ENCODE assay signal across 9 cellular contexts in genomic region chr20:38109657-38110524, GRCh38. TPM values are rescaled to one million over a fixed set of nuclear protein-coding genes. Genes with fewer than 3 reads are reported as not detected.
DNase-seq lines count a peak whose midpoint lies in the region; TF ChIP-seq lines count a peak whose summit lies in the region.
"Had no signal": no experiment of that assay in that cellular context is flagged by ENCODE, and none has a peak within 500 bp of the region (broad histone marks: within the 10 kb centered on the region; RNA-seq: fewer than 3 reads in every experiment).

No MANE protein-coding gene starts in this region.

- peak overlapping the region; percentile 3 for H3K4me2 ChIP-seq in parathyroid adenoma (ENCODE audit: low read length)

- no peak overlapping the region for H3K4me3 Mint-ChIP-seq in glutamatergic neuron (ENCODE audit: unreplicated experiment)

- H3K4me1 Mint-ChIP-seq in glutamatergic neuron (ENCODE audit: low read depth, unreplicated experiment), result peaks cover 6% of the 10 kb centered on the region

- H3K27me3 ChIP-seq in parathyroid adenoma (ENCODE audit: control insufficient read depth, insufficient read depth, low read length), result no peaks in the 10 kb centered on the region
- H3K27me3 ChIP-seq: neutrophil had no signal

- no peaks in the 10 kb centered on the region for H3K79me2 ChIP-seq in parathyroid adenoma

- peaks cover 1% of the 10 kb centered on the region for H3K9me3 Mint-ChIP-seq in glutamatergic neuron (ENCODE audit: unreplicated experiment)

- H3K27me3 Mint-ChIP-seq in glutamatergic neuron (ENCODE audit: unreplicated experiment), result peaks cover 2% of the 10 kb centered on the region

- H3K27ac ChIP-seq in parathyroid adenoma (peak overlapping the region; percentile 83), substantia nigra (ENCODE audit: low read depth, low read length, poor library complexity, severe bottlenecking) (no peak overlapping the region)
- H3K27ac ChIP-seq: neutrophil had no signal

- no peak overlapping the region for H2AFZ ChIP-seq in parathyroid adenoma

- in situ Hi-C loops in Caki2 (cut with HindIII; ENCODE audit: low pct_unique_long_range_greater_than_20kb, low sequenced_read_pairs), result no loop called here

- no peak for TF ChIP-seq CTCF in fibroblast of pulmonary artery (IDR thresholded peaks at IDR 0.05; ENCODE audit: low read length, missing control alignments)
- TF ChIP-seq CTCF in parathyroid adenoma (IDR thresholded peaks at IDR 0.05), result no peak
- TF ChIP-seq CTCF in glutamatergic neuron (IDR thresholded peaks at IDR 0.05; ENCODE audit: partially characterized antibody, unreplicated experiment), result no peak

- no peaks in the 10 kb centered on the region for H3K9me3 ChIP-seq in parathyroid adenoma (ENCODE audit: control insufficient read depth, low read length)
- H3K9me3 ChIP-seq: neutrophil had no signal

- no peak overlapping the region for H3K27ac Mint-ChIP-seq in glutamatergic neuron (ENCODE audit: unreplicated experiment)

- no peak overlapping the region for H3K9ac ChIP-seq in parathyroid adenoma

- peaks cover 39% of the 10 kb centered on the region for H3K4me1 ChIP-seq in parathyroid adenoma

- H3K36me3 Mint-ChIP-seq in glutamatergic neuron (ENCODE audit: unreplicated experiment), result no peaks in the 10 kb centered on the region

- H3K4me3 ChIP-seq in fibroblast of pulmonary artery (replicated peaks; ENCODE audit: low read depth, low read length) (no peak overlapping the region), parathyroid adenoma (ENCODE audit: low read depth, low read length) (no peak overlapping the region)

- H3K36me3 ChIP-seq in parathyroid adenoma (ENCODE audit: control insufficient read depth, insufficient read depth, low read length), result no peaks in the 10 kb centered on the region
- H3K36me3 ChIP-seq: neutrophil had no signal

- DNase-seq in Caki2 (ENCODE audit: low read depth) (peak; percentile 72), RKO (ENCODE audit: low spot score) (peak; percentile 81), fibroblast of pulmonary artery (ENCODE audit: low read depth) (peak; percentile 97), glutamatergic neuron (no peak), DMS153 (lab: John Stamatoyannopoulos, UW) (no peak), HuH-7.5 (ENCODE audit: low spot score) (no peak), substantia nigra (lab: John Stamatoyannopoulos, UW) (no peak)

RNA-seq across cellular contexts. Expression of gene TGM2, which starts 55.2 kb away (rescaled TPM):
- total RNA-seq in Caki2 (2014; rRNA removed; shearing (Covaris generic); ENCODE audit: low replicate concordance), result 144 and 178 TPM in 2 replicates
- total RNA-seq in glutamatergic neuron (ENCODE audit: unreplicated experiment), result not detected

Comparison
In these comparisons a context has a peak if more than half of its experiments do, and no peak if none do; other contexts are left out.
1. DNase-seq: peak in Caki2 (single experiment), RKO (single experiment) and fibroblast of pulmonary artery (single experiment); none in glutamatergic neuron (single experiment), DMS153 (single experiment), HuH-7.5 (single experiment) and substantia nigra (0 of 49).
2. RNA of gene TGM2, which starts 55.2 kb away (total RNA-seq): 144 to 178 TPM in Caki2; not detected in glutamatergic neuron (single experiment); every median in the first group is over 100 times any median in the second.